22 cellular contexts compared by ENCODE assay signal in genomic region chr2:162609798-162610197, GRCh38.
DNase-seq lines count a peak whose midpoint lies in the region; ATAC-seq, FAIRE-seq and TF ChIP-seq lines count a peak whose summit lies in the region.
"Had no signal": no experiment of that assay in that cellular context is flagged by ENCODE, and none has a peak within 500 bp of the region (broad histone marks: within the 10 kb centered on the region; RNA-seq: fewer than 3 reads in every experiment).

No MANE protein-coding gene starts in this region.

- no peak overlapping the region for H2BK12ac ChIP-seq in H1 (ENCODE audit: low read depth, low read length)

- no peak for DNase-seq in GM23338 (ENCODE audit: low spot score)
- DNase-seq in H1 (ENCODE audit: low read depth in 1 of 2, low spot score in 2 of 2): no peak
- DNase-seq in neural progenitor cell (ENCODE audit: low spot score): no peak
- DNase-seq in type B pancreatic cell (ENCODE audit: extremely low spot score, unreplicated experiment): no peak
- no peak for DNase-seq in AML-193 (lab: John Stamatoyannopoulos, UW)
- DNase-seq: Caco-2; Calu3; CD4-positive, alpha-beta T cell; CD8-positive, alpha-beta T cell; DMS79 treated with DMSO at 0.1 percent for 48 hours; GF-D8 had no signal

- H4K20me1 ChIP-seq in GM23338 (replicated peaks; ENCODE audit: insufficient read depth) (no peaks in the 10 kb centered on the region), H1 (replicated peaks in 1 of 2; ENCODE audit: control insufficient read depth in 1 of 2, insufficient read depth in 2 of 2, low read length in 2 of 2) (no peaks in the 10 kb centered on the region), neural progenitor cell (ENCODE audit: low read depth) (no peaks in the 10 kb centered on the region)
- H4K20me1 ChIP-seq: BLaER1 treated with 17β-estradiol and CSF1 and Interleukin-3, amounts not matched to agents 10 nM and 100 nM had no signal

- no peak overlapping the region for H3K9ac ChIP-seq in H1 (replicated peaks in 1 of 4; ENCODE audit: extremely low read depth in 1 of 4, low read depth in 3 of 4, low read length in 3 of 4)
- H3K9ac ChIP-seq in neural progenitor cell: no peak overlapping the region
- H3K9ac ChIP-seq: BLaER1 treated with 17β-estradiol and CSF1 and Interleukin-3, amounts not matched to agents 10 nM and 100 nM had no signal

- peak; percentile 58 for ATAC-seq in GM23338
- no peak for ATAC-seq in GM19463 (IDR thresholded peaks at IDR 0.05; ENCODE audit: unreplicated experiment)
- no peak for ATAC-seq in HG03457 (IDR thresholded peaks at IDR 0.05; ENCODE audit: unreplicated experiment)
- ATAC-seq: A549; CD8-positive, alpha-beta T cell had no signal

- H2AK5ac ChIP-seq in H1 (ENCODE audit: low read depth, low read length): no peak overlapping the region

- H4K91ac ChIP-seq in H1 (replicated peaks; ENCODE audit: insufficient read length, low read length): no peak overlapping the region

- POLR2A ChIA-PET in H1 (lab: Charles Lee; ENCODE audit: partially characterized antibody): no interaction called here

- H4K5ac ChIP-seq in H1 (ENCODE audit: insufficient read length, low read depth, low read length): no peak overlapping the region

- no peak overlapping the region for H3K14ac ChIP-seq in H1 (ENCODE audit: insufficient read length)

- 73% methylated on average over 3 of the region's 3 CpGs; no CpG with 5 or more reads in 1 of the 2 experiments for WGBS in H1 (ENCODE audit: extremely low coverage in 1 of 2, insufficient coverage in 1 of 2, insufficient read length in 1 of 2, insufficient replicate concordance in 2 of 2, low coverage in 1 of 2, low lambda C conversion rate in 2 of 2, missing lambda C conversion rate in 1 of 2), 2 experiments

- H3K27ac ChIP-seq in GM23338 (ENCODE audit: low read depth) (no peak overlapping the region), H1 (ENCODE audit: low read depth, low read length) (no peak overlapping the region), neural progenitor cell (no peak overlapping the region)
- H3K27ac ChIP-seq: 22Rv1; A549; BLaER1 treated with 17β-estradiol and CSF1 and Interleukin-3, amounts not matched to agents 10 nM and 100 nM; C4-2B had no signal

- H4K8ac ChIP-seq in H1 (ENCODE audit: extremely low read depth, insufficient read depth, low read length): no peak overlapping the region

- H3K4me1 Mint-ChIP-seq in GM23338 (peaks cover 18% of the 10 kb centered on the region), neural progenitor cell (no peaks in the 10 kb centered on the region), type B pancreatic cell (ENCODE audit: unreplicated experiment) (no peaks in the 10 kb centered on the region)
- H3K4me1 Mint-ChIP-seq: B cell had no signal

- TF ChIP-seq RAD21 in H1 (IDR thresholded peaks at IDR 0.05 in 1 of 2, conservative IDR thresholded peaks at IDR 0.05 in 1 of 2; ENCODE audit: low read depth in 2 of 2, low read length in 2 of 2): no peak

- no peaks in the 10 kb centered on the region for H3K79me1 ChIP-seq in H1 (ENCODE audit: low read depth, low read length)

- no peak overlapping the region for H2BK15ac ChIP-seq in H1 (ENCODE audit: low read length)

- H3K9me2 ChIP-seq in GM23338 (ENCODE audit: insufficient read depth): no peaks in the 10 kb centered on the region

- H3K9me3 Mint-ChIP-seq in GM23338 (no peaks in the 10 kb centered on the region), neural progenitor cell (no peaks in the 10 kb centered on the region), type B pancreatic cell (no peaks in the 10 kb centered on the region)
- H3K9me3 Mint-ChIP-seq: CD4-positive, alpha-beta T cell; CD8-positive, alpha-beta T cell had no signal

- H3K36me3 ChIP-seq in GM23338 (ENCODE audit: insufficient read depth) (no peaks in the 10 kb centered on the region), H1 (ENCODE audit: control insufficient read depth in 2 of 4, insufficient read depth in 4 of 4, low read length in 3 of 4) (no peaks in the 10 kb centered on the region), neural progenitor cell (no peaks in the 10 kb centered on the region)
- H3K36me3 ChIP-seq: BLaER1 treated with 17β-estradiol and CSF1 and Interleukin-3, amounts not matched to agents 10 nM and 100 nM had no signal

- H3F3A ChIP-seq in GM23338 (replicated peaks; ENCODE audit: low read depth): no peaks in the 10 kb centered on the region
- no peaks in the 10 kb centered on the region for H3F3A ChIP-seq in neural progenitor cell (ENCODE audit: low read depth)

- no peak overlapping the region for H2BK120ac ChIP-seq in H1 (replicated peaks; ENCODE audit: low read depth, low read length)

- peaks cover 10% of the 10 kb centered on the region; the same call in 1 of the 2 replicates for H3K4me1 ChIP-seq in GM23338 (ENCODE audit: insufficient read depth)
- peaks cover 0 to 6% (median 2%) of the 10 kb centered on the region in 4 experiments; a peak in 2 of 7 replicates for H3K4me1 ChIP-seq in H1 (replicated peaks in 1 of 4; ENCODE audit: control insufficient read depth in 3 of 4, insufficient read depth in 4 of 4, low read length in 3 of 4)
- no peaks in the 10 kb centered on the region for H3K4me1 ChIP-seq in neural progenitor cell
- H3K4me1 ChIP-seq: A549; BLaER1 treated with 17β-estradiol and CSF1 and Interleukin-3, amounts not matched to agents 10 nM and 100 nM; Caco-2 had no signal

- CTCF ChIA-PET in H1 (lab: Charles Lee; ENCODE audit: partially characterized antibody): no interaction called here

- H3K9me3 ChIP-seq in H1 (ENCODE audit: insufficient read depth in 2 of 2, low read depth in 1 of 2, low read length in 1 of 2) (no peaks in the 10 kb centered on the region), neural progenitor cell (ENCODE audit: low read depth) (no peaks in the 10 kb centered on the region)
- H3K9me3 ChIP-seq: A549; BLaER1 treated with 17β-estradiol and CSF1 and Interleukin-3, amounts not matched to agents 10 nM and 100 nM; Caco-2 had no signal

- H3K4me3 Mint-ChIP-seq in GM23338 (no peak overlapping the region), neural progenitor cell (no peak overlapping the region), type B pancreatic cell (no peak overlapping the region)
- H3K4me3 Mint-ChIP-seq: B cell; CD4-positive, alpha-beta T cell; CD8-positive, alpha-beta T cell had no signal

- H2BK5ac ChIP-seq in H1 (ENCODE audit: low read depth, low read length): no peak overlapping the region

- TF ChIP-seq EP300 in H1 (IDR thresholded peaks at IDR 0.05; ENCODE audit: borderline replicate concordance in 1 of 2, low read depth in 2 of 2, low read length in 2 of 2): no peak

- H3K56ac ChIP-seq in H1 (replicated peaks; ENCODE audit: insufficient read length, low read depth, low read length): no peak overlapping the region

- TF ChIP-seq CTCF in GM23338 (conservative IDR thresholded peaks at IDR 0.05; ENCODE audit: low read depth in 2 of 2) (no peak), H1 (IDR thresholded peaks at IDR 0.05; ENCODE audit: control extremely low read depth in 1 of 3, insufficient read depth in 1 of 3, low read depth in 1 of 3, low read length in 3 of 3) (no peak), neural progenitor cell (IDR thresholded peaks at IDR 0.05) (no peak), type B pancreatic cell (conservative IDR thresholded peaks at IDR 0.05) (no peak)

- no peak for TF ChIP-seq POLR2A in H1 (IDR thresholded peaks at IDR 0.05; ENCODE audit: control extremely low read depth in 1 of 2, low read depth in 2 of 2, low read length in 2 of 2)

- no peaks in the 10 kb centered on the region for H3K23me2 ChIP-seq in H1 (ENCODE audit: low read depth, low read length)

- H3K27me3 ChIP-seq in GM23338 (ENCODE audit: insufficient read depth) (no peaks in the 10 kb centered on the region), H1 (replicated peaks in 1 of 4; ENCODE audit: control insufficient read depth in 3 of 4, extremely low read depth in 1 of 4, insufficient read depth in 3 of 4, low read length in 3 of 4) (no peaks in the 10 kb centered on the region), neural progenitor cell (no peaks in the 10 kb centered on the region)
- H3K27me3 ChIP-seq: BLaER1 treated with 17β-estradiol and CSF1 and Interleukin-3, amounts not matched to agents 10 nM and 100 nM had no signal

- H3K27me3 Mint-ChIP-seq in GM23338 (ENCODE audit: insufficient read depth, low read depth, poor library complexity) (no peaks in the 10 kb centered on the region), neural progenitor cell (ENCODE audit: insufficient read depth, low read depth) (no peaks in the 10 kb centered on the region), type B pancreatic cell (no peaks in the 10 kb centered on the region)
- H3K27me3 Mint-ChIP-seq: B cell; CD4-positive, alpha-beta T cell had no signal

- H3K4me2 ChIP-seq in GM23338 (peak overlapping the region; percentile 53; the same call in 1 of the 2 replicates), H1 (ENCODE audit: insufficient read depth in 1 of 2, low read depth in 2 of 2, low read length in 2 of 2) (0 out of 4 replicates have a peak overlapping the region, but pooled peaks of 1 of the 2 experiments have one; percentile 16), neural progenitor cell (no peak overlapping the region)
- H3K4me2 ChIP-seq: A549; BLaER1 treated with 17β-estradiol and CSF1 and Interleukin-3, amounts not matched to agents 10 nM and 100 nM had no signal

- H3K18ac ChIP-seq in H1 (ENCODE audit: extremely low read depth, low read length): no peak overlapping the region

- no peak overlapping the region for H3K4me3 ChIP-seq in GM23338
- H3K4me3 ChIP-seq in H1 (ENCODE audit: extremely low read depth in 1 of 4, insufficient read depth in 2 of 4, low read depth in 3 of 4, low read length in 4 of 4): no peak overlapping the region
- no peak overlapping the region for H3K4me3 ChIP-seq in neural progenitor cell
- H3K4me3 ChIP-seq: A549; BLaER1 treated with 17β-estradiol and CSF1 and Interleukin-3, amounts not matched to agents 10 nM and 100 nM had no signal

- no peak overlapping the region for H3K4ac ChIP-seq in H1 (replicated peaks; ENCODE audit: insufficient read length, low read depth, low read length)

- H2AFZ ChIP-seq in GM23338 (no peak overlapping the region), H1 (ENCODE audit: low read length) (peak overlapping the region; percentile 46; the same call in 1 of the 2 replicates), neural progenitor cell (replicated peaks) (peak overlapping the region; percentile 13)

- no peak for FAIRE-seq in H1 (lab: Jason Lieb, UNC)
- FAIRE-seq: A549, D721Med, G401.6, GM12891, GM18507 had no signal

- H3K79me2 ChIP-seq in GM23338 (replicated peaks; ENCODE audit: insufficient read depth) (no peaks in the 10 kb centered on the region), H1 (ENCODE audit: control insufficient read depth in 1 of 2, insufficient read depth in 2 of 2, low read length in 2 of 2) (no peaks in the 10 kb centered on the region), neural progenitor cell (ENCODE audit: low read depth) (no peaks in the 10 kb centered on the region)

- H3K36me3 Mint-ChIP-seq in GM23338 (ENCODE audit: low read depth) (no peaks in the 10 kb centered on the region), neural progenitor cell (no peaks in the 10 kb centered on the region), type B pancreatic cell (no peaks in the 10 kb centered on the region)
- H3K36me3 Mint-ChIP-seq: CD8-positive, alpha-beta T cell had no signal

- H2BK20ac ChIP-seq in H1 (ENCODE audit: low read length): no peak overlapping the region

- H3K27ac Mint-ChIP-seq in GM23338 (peak overlapping the region; percentile 7; the same call in 1 of the 2 replicates), neural progenitor cell (no peak overlapping the region), type B pancreatic cell (peak overlapping the region; percentile 1)
- H3K27ac Mint-ChIP-seq: B cell; CD4-positive, alpha-beta T cell; CD8-positive, alpha-beta T cell had no signal

- H3K23ac ChIP-seq in H1 (ENCODE audit: insufficient read length): no peak overlapping the region
